ENCODE assay signal across 22 cellular contexts in genomic region chr9:124469011-124469832, GRCh38. TPM values are rescaled to one million over a fixed set of nuclear protein-coding genes. Genes with fewer than 3 reads are reported as not detected.
"Had no signal": no experiment of that assay in that cellular context is flagged by ENCODE, and none has a peak within 500 bp of the region (broad histone marks: within the 10 kb centered on the region; RNA-seq: fewer than 3 reads in every experiment).

No MANE protein-coding gene starts in this region.

- H3K9me3 ChIP-seq: ascending aorta, esophagus squamous epithelium, heart left ventricle, testis had no signal

- H3K4me1 ChIP-seq: ascending aorta, esophagus squamous epithelium, heart left ventricle, testis had no signal

- H3K36me3 ChIP-seq: ascending aorta, brain microvascular endothelial cell, esophagus squamous epithelium, heart left ventricle had no signal

- H3K4me3 ChIP-seq: ascending aorta, dorsolateral prefrontal cortex, esophagus squamous epithelium, heart left ventricle, lung, testis had no signal

- DNase-seq: activated CD8-positive, alpha-beta memory T cell treated with anti-CD3 and anti-CD28 coated beads, Interleukin-2, amount 50 U/mL, for 4 hours; activated T-cell treated with anti-CD3 and anti-CD28 coated beads, Interleukin-2, amount 50 U/mL, for 24 hours; brain microvascular endothelial cell; central memory CD4-positive, alpha-beta T cell; dorsolateral prefrontal cortex; esophagus squamous epithelium; islet precursor cell; occipital lobe; small intestine; stimulated activated CD4-positive, alpha-beta T cell treated with anti-CD3 and anti-CD28 coated beads, Interleukin-15, amount 100 ng/mL, for 24 hours; T-helper 1 cell; testis; trophoblast cell had no signal

- FAIRE-seq: colon, small intestine had no signal

- H3K27me3 ChIP-seq: ascending aorta, brain microvascular endothelial cell, testis had no signal

- ATAC-seq: activated naive CD4-positive, alpha-beta T cell treated with anti-CD3 and anti-CD28 coated beads, Interleukin-2, amount 50 U/mL, for 72 hours; activated T-helper 17 cell treated with anti-CD3 and anti-CD28 coated beads, Interleukin-2, amount 50 U/mL, for 72 hours; heart left ventricle; sciatic nerve had no signal

RNA-seq across cellular contexts. Expression of gene ADGRD2, which starts 19.0 kb away (rescaled TPM):
- total RNA-seq: activated naive CD4-positive, alpha-beta T cell treated with anti-CD3 and anti-CD28 coated beads, Interleukin-2, amount 50 U/mL, for 72 hours; activated T-helper 17 cell treated with anti-CD3 and anti-CD28 coated beads, Interleukin-2, amount 50 U/mL, for 72 hours; ascending aorta; heart left ventricle; lung; occipital lobe; renal cortical epithelial cell; sciatic nerve had no signal
- polyA plus RNA-seq: adipose tissue, heart left ventricle, lung, small intestine had no signal

RNA-seq across cellular contexts. Expression of gene NR5A1, which starts 38.0 kb away (rescaled TPM):
- total RNA-seq: activated naive CD4-positive, alpha-beta T cell treated with anti-CD3 and anti-CD28 coated beads, Interleukin-2, amount 50 U/mL, for 72 hours; activated T-helper 17 cell treated with anti-CD3 and anti-CD28 coated beads, Interleukin-2, amount 50 U/mL, for 72 hours; esophagus squamous epithelium; heart left ventricle; renal cortical epithelial cell; sciatic nerve had no signal
